In genomic region chr14:69040343-69040742, GRCh38 we compare ENCODE assay signal across 24 cellular contexts.
"Had no signal": no experiment of that assay in that cellular context is flagged by ENCODE, and none has a peak within 500 bp of the region (broad histone marks: within the 10 kb centered on the region; RNA-seq: fewer than 3 reads in every experiment).

No MANE protein-coding gene starts in this region.

- H3K27me3 ChIP-seq: cardiac muscle cell, ovary, right atrium auricular region had no signal

- H3K4me3 ChIP-seq: cardiac muscle cell, lower lobe of right lung, ovary, psoas muscle, right atrium auricular region, spleen, tibial nerve had no signal

- H3K9me3 ChIP-seq: lower lobe of right lung, ovary, psoas muscle, right atrium auricular region, spleen, tibial nerve had no signal

- DNase-seq: activated CD8-positive, alpha-beta memory T cell treated with anti-CD3 and anti-CD28 coated beads for 24 hours; activated CD8-positive, alpha-beta memory T cell treated with anti-CD3 and anti-CD28 coated beads, Interleukin-2, amount 50 U/mL, for 4 hours; activated naive CD4-positive, alpha-beta T cell treated with Interleukin-2 at 50 U/mL for 16 hours; activated naive CD8-positive, alpha-beta T cell treated with anti-CD3 and anti-CD28 coated beads for 36 hours; activated T-cell treated with anti-CD3 and anti-CD28 coated beads, Interleukin-2, amount 50 U/mL, for 4 hours; effector memory CD8-positive, alpha-beta T cell; kidney; lower lobe of right lung; natural killer cell; ovary; psoas muscle; spleen; stimulated activated CD4-positive, alpha-beta T cell treated with anti-CD3 and anti-CD28 coated beads, Interleukin-4, amount 100 ng/mL, for 4 hours; stimulated activated naive CD8-positive, alpha-beta T cell treated with anti-CD3 and anti-CD28 coated beads, Interleukin-15, Interleukin-2, amounts not matched to agents 100 U/mL and 50 U/mL, for 24 hours; substantia nigra; T-helper 1 cell; T-helper 9 cell had no signal

- FAIRE-seq: endothelial cell of umbilical vein, kidney had no signal

- ATAC-seq: activated T-cell treated with anti-CD3 and anti-CD28 coated beads, Interleukin-2, amount 50 U/mL, for 4 hours; effector memory CD8-positive, alpha-beta T cell; esophagus mucosa; left lobe of liver; lower lobe of right lung; natural killer cell; psoas muscle; stimulated activated naive CD8-positive, alpha-beta T cell treated with anti-CD3 and anti-CD28 coated beads, Interleukin-15, Interleukin-2, amounts not matched to agents 100 U/mL and 50 U/mL, for 24 hours; WTC11 had no signal

- H3K36me3 ChIP-seq: cardiac muscle cell, lower lobe of right lung, ovary, right atrium auricular region, spleen, tibial nerve had no signal

- H3K27ac ChIP-seq: cardiac muscle cell, lower lobe of right lung, ovary, psoas muscle, tibial nerve had no signal
